Comparison of ENCODE assay signal across 8 cellular contexts in genomic region chr19:48397636-48398328, GRCh38. TPM values are rescaled to one million over a fixed set of nuclear protein-coding genes. Genes with fewer than 3 reads are reported as not detected.
DNase-seq lines count a peak whose midpoint lies in the region; ATAC-seq, FAIRE-seq and TF ChIP-seq lines count a peak whose summit lies in the region.

No MANE protein-coding gene starts in this region.

- no peaks in the 10 kb centered on the region for H4K20me1 ChIP-seq in BLaER1

- peaks cover 0 to 3% (median 0%) of the 10 kb centered on the region in 9 donors for H3K9me3 Mint-ChIP-seq in naive thymus-derived CD8-positive, alpha-beta T cell

- H3K9me3 ChIP-seq in BLaER1 (peaks cover 13% of the 10 kb centered on the region; the same call in 1 of the 2 replicates), HUES6 (ENCODE audit: control insufficient read depth, insufficient read depth, low read depth, low read length) (no peaks in the 10 kb centered on the region), breast epithelium (no peaks in the 10 kb centered on the region)

- H3K4me1 ChIP-seq in BLaER1 (peaks cover 56% of the 10 kb centered on the region), HUES6 (ENCODE audit: control insufficient read depth, insufficient read depth, low read length) (peaks cover 58% of the 10 kb centered on the region), breast epithelium (peaks cover 0 to 9% of the 10 kb centered on the region in 2 donors)

- peaks cover 9 to 45% (median 27%) of the 10 kb centered on the region in 5 donors for H3K27me3 Mint-ChIP-seq in naive thymus-derived CD8-positive, alpha-beta T cell

- no peaks in the 10 kb centered on the region for H3K36me3 ChIP-seq in BLaER1
- no peaks in the 10 kb centered on the region for H3K36me3 ChIP-seq in HUES6 (ENCODE audit: control insufficient read depth, insufficient read depth, low read length)
- H3K36me3 ChIP-seq in breast epithelium = no peaks in the 10 kb centered on the region

- H3K4me3 ChIP-seq in BLaER1 = 0 out of 2 replicates have a peak overlapping the region, but pooled peaks have one; percentile 11
- peak overlapping the region; percentile 61 for H3K4me3 ChIP-seq in HUES6 (ENCODE audit: low read depth, low read length)
- peak overlapping the region; percentile 37 to 75 (median 53) for H3K4me3 ChIP-seq in breast epithelium

- no peaks in the 10 kb centered on the region for H3K36me3 Mint-ChIP-seq in naive thymus-derived CD8-positive, alpha-beta T cell

- DNase-seq in breast epithelium (ENCODE audit: low spot score in 2 of 2) (no peak), D721Med (ENCODE audit: insufficient read length, low spot score) (no peak), SKM-1 (lab: John Stamatoyannopoulos, UW; ENCODE audit: unreplicated experiment) (no peak), amniotic stem cell (lab: John Stamatoyannopoulos, UW) (no peak)
- DNase-seq in naive thymus-derived CD8-positive, alpha-beta T cell = no peak

- H3K4me3 Mint-ChIP-seq in naive thymus-derived CD8-positive, alpha-beta T cell = peak overlapping the region; percentile 79 to 94 (median 86)

- H3K27me3 ChIP-seq in BLaER1 (peaks cover 75% of the 10 kb centered on the region), HUES6 (ENCODE audit: control insufficient read depth, insufficient read depth, low read length) (peaks cover 52% of the 10 kb centered on the region), breast epithelium (peaks cover 14 to 41% of the 10 kb centered on the region in 2 donors)

- FAIRE-seq in D721Med (lab: Jason Lieb, UNC) = no peak

- ATAC-seq in naive thymus-derived CD8-positive, alpha-beta T cell = no peak
- ATAC-seq in HG02623 (IDR thresholded peaks at IDR 0.05; ENCODE audit: unreplicated experiment) = no peak

- H3K4me1 Mint-ChIP-seq in naive thymus-derived CD8-positive, alpha-beta T cell = peaks cover 27 to 52% (median 44%) of the 10 kb centered on the region in 4 donors

- no peak for TF ChIP-seq POLR2A in breast epithelium (IDR thresholded peaks at IDR 0.05)

- H3K4me2 ChIP-seq in BLaER1 = no peak overlapping the region

- TF ChIP-seq CTCF in breast epithelium (IDR thresholded peaks at IDR 0.05) (no peak), D721Med (IDR thresholded peaks at IDR 0.05; ENCODE audit: insufficient read depth, missing control alignments) (no peak)

- H3K27ac ChIP-seq in BLaER1 (no peak overlapping the region), HUES6 (ENCODE audit: low read depth, low read length) (no peak overlapping the region), breast epithelium (peak overlapping the region in 1 of 2 donors; percentile 74)

- H3K9ac ChIP-seq in BLaER1 = no peak overlapping the region
- peak overlapping the region; percentile 22 for H3K9ac ChIP-seq in HUES6 (ENCODE audit: low read length)

- POLR2A ChIA-PET in naive thymus-derived CD8-positive, alpha-beta T cell (lab: Charles Lee) = interaction anchor here (1.1 kb wide), 1 partner anchor 34 kb away, joined by 6 read pairs; the partner anchor contains the start of genes SYNGR4 and TMEM143

- intact Hi-C loops in breast epithelium (cut with DNase I; ENCODE audit: low total_unique reads) = loop anchor here (10.0 kb wide), 1 partner anchor 1207 kb away; no protein-coding TSS in a partner anchor

- peak overlapping the region; percentile 80 to 92 (median 88) for H3K27ac Mint-ChIP-seq in naive thymus-derived CD8-positive, alpha-beta T cell

RNA-seq across cellular contexts. Expression of gene GRIN2D, which starts 4.3 kb away (rescaled TPM):
- under 1 TPM in 2 of 3 donors, not detected in 1; 0.32 to 0.33 TPM for total RNA-seq in breast epithelium
- total RNA-seq in naive thymus-derived CD8-positive, alpha-beta T cell = under 1 TPM; 0.08 to 0.11 TPM
- not detected for polyA plus RNA-seq in naive thymus-derived CD8-positive, alpha-beta T cell

RNA-seq across cellular contexts. Expression of gene KDELR1, which starts 6.4 kb away (rescaled TPM):
- 10 to 100 TPM; 66.2 to 85.0 (median 68.5) TPM for total RNA-seq in breast epithelium
- total RNA-seq in naive thymus-derived CD8-positive, alpha-beta T cell = 10 to 100 TPM; 49.6 TPM
- polyA plus RNA-seq in naive thymus-derived CD8-positive, alpha-beta T cell = 10 to 100 TPM; 21.3 to 24.8 (median 22.5) TPM

RNA-seq across cellular contexts. Expression of gene SYNGR4, which starts 33.6 kb away (rescaled TPM):
- not detected for total RNA-seq in breast epithelium
- not detected for total RNA-seq in naive thymus-derived CD8-positive, alpha-beta T cell
- not detected for polyA plus RNA-seq in naive thymus-derived CD8-positive, alpha-beta T cell

RNA-seq across cellular contexts. Expression of gene TMEM143, which starts 34.0 kb away (rescaled TPM):
- 10 to 100 TPM in 1 of 3 donors, 1 to 10 TPM in 2; 5.9 to 10.5 (median 6.2) TPM for total RNA-seq in breast epithelium
- total RNA-seq in naive thymus-derived CD8-positive, alpha-beta T cell = 10 to 100 TPM; 25.0 to 29.4 TPM
- polyA plus RNA-seq in naive thymus-derived CD8-positive, alpha-beta T cell = 10 to 100 TPM in 1 of 3 donors, 1 to 10 TPM in 2; 3.9 to 10.7 (median 4.9) TPM

RNA-seq across cellular contexts. Expression of gene GRWD1, which starts 48.0 kb away (rescaled TPM):
- total RNA-seq in breast epithelium = 10 to 100 TPM; 25.0 to 35.4 (median 30.1) TPM
- 10 to 100 TPM; 39.1 to 41.2 TPM for total RNA-seq in naive thymus-derived CD8-positive, alpha-beta T cell
- polyA plus RNA-seq in naive thymus-derived CD8-positive, alpha-beta T cell = 10 to 100 TPM; 32.9 to 59.9 (median 40.3) TPM

Comparison
In these comparisons a context has a peak if more than half of its experiments do, and no peak if none do; other contexts are left out.
1. H3K4me3 ChIP-seq: peak in every context shown above with its lines; median percentile 61 in HUES6; 53 in breast epithelium; 11 in BLaER1.